1 cellular context compared by ENCODE assay signal in genomic region chr19:6394831-6395230, GRCh38.
TF ChIP-seq lines count a peak whose summit lies in the region.

No MANE protein-coding gene starts in this region.

TF ChIP-seq in IMR-90, 13 proteins besides CTCF, POLR2A, EP300 and RAD21:
- no peak for TF ChIP-seq MXI1 (IDR thresholded peaks at IDR 0.05; ENCODE audit: borderline replicate concordance, low read depth, low read length)
- no peak for TF ChIP-seq CHD1 (IDR thresholded peaks at IDR 0.05; ENCODE audit: low read depth, low read length)
- no peak for TF ChIP-seq ELK1 (IDR thresholded peaks at IDR 0.05; ENCODE audit: borderline replicate concordance, low read depth, low read length)
- no peak for TF ChIP-seq BHLHE40 (IDR thresholded peaks at IDR 0.05; ENCODE audit: low read depth, low read length)
- TF ChIP-seq, protein P1, sequence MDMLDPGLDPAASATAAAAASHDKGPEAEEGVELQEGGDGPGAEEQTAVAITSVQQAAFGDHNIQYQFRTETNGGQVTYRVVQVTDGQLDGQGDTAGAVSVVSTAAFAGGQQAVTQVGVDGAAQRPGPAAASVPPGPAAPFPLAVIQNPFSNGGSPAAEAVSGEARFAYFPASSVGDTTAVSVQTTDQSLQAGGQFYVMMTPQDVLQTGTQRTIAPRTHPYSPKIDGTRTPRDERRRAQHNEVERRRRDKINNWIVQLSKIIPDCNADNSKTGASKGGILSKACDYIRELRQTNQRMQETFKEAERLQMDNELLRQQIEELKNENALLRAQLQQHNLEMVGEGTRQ (IDR thresholded peaks at IDR 0.05; ENCODE audit: low read depth, low read length): no peak
- TF ChIP-seq MAZ (IDR thresholded peaks at IDR 0.05; ENCODE audit: borderline replicate concordance, low read depth, low read length): no peak
- TF ChIP-seq MAFK (IDR thresholded peaks at IDR 0.05; ENCODE audit: low read depth, low read length): no peak
- no peak for TF ChIP-seq SMC3 (IDR thresholded peaks at IDR 0.05; ENCODE audit: low read depth, low read length)
- no peak for TF ChIP-seq RFX5 (IDR thresholded peaks at IDR 0.05; ENCODE audit: low read depth, low read length)
- TF ChIP-seq FOS (IDR thresholded peaks at IDR 0.05; ENCODE audit: low read depth, low read length): no peak
